In the genomic region with DNA sequence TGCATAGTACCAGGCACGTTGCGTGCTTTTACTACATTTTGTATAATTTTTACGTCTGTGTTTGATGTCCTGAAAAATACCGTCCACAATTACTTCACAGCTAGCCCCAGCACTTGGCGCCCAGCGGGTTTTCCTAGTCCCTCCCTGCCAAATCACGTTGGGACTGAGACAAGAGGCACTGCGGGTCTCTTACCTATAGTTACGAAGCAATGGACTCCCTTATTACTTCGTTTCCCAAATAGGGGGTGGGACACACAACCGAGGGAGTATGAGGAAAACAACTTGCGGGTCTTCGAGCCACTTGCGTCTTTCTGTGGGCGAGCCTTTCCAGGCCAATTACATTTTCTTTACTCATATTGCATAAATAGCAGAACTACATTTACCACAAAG, we compare ENCODE assay signal across 7 cellular contexts. TPM values are rescaled to one million over a fixed set of nuclear protein-coding genes. Genes with fewer than 3 reads are reported as not detected.
DNase-seq lines count a peak whose midpoint lies in the region; ATAC-seq, FAIRE-seq and TF ChIP-seq lines count a peak whose summit lies in the region.

No MANE protein-coding gene starts in this region.

- H3K9ac ChIP-seq in OCI-LY1 (ENCODE audit: low read length) = peak overlapping the region; percentile 71
- peak overlapping the region; percentile 64 for H3K9ac ChIP-seq in mesendoderm (ENCODE audit: low read length)

- H3K4me1 Mint-ChIP-seq in chondrocyte (ENCODE audit: low read depth) = peaks cover 32% of the 10 kb centered on the region

- H3K4me3 Mint-ChIP-seq in chondrocyte (ENCODE audit: unreplicated experiment) = peak overlapping the region; percentile 96

- H3K27me3 ChIP-seq in OCI-LY1 (ENCODE audit: insufficient read depth, low read length) (no peaks in the 10 kb centered on the region), mesendoderm (ENCODE audit: insufficient read depth, low read length, poor library complexity) (no peaks in the 10 kb centered on the region), vagina (no peaks in the 10 kb centered on the region)

- no peak overlapping the region for H2BK5ac ChIP-seq in mesendoderm (ENCODE audit: low read length)

- WGBS in mesendoderm (ENCODE audit: extremely low coverage, insufficient coverage, low lambda C conversion rate) = no CpG with 5 or more reads among the region's 15 CpGs

- no peak overlapping the region for H3K18ac ChIP-seq in mesendoderm (ENCODE audit: low read length)

- peak overlapping the region; percentile 53; the same call in 1 of the 2 replicates for H2AFZ ChIP-seq in OCI-LY1 (ENCODE audit: low read length)

- FAIRE-seq in GM12891 (lab: Jason Lieb, UNC) = no peak

- no peak overlapping the region for H4K8ac ChIP-seq in mesendoderm (ENCODE audit: low read depth, low read length)

- H3K23ac ChIP-seq in mesendoderm (ENCODE audit: low read length) = no peak overlapping the region

- H3K27ac ChIP-seq in OCI-LY1 (ENCODE audit: low read depth, low read length, poor library complexity, severe bottlenecking) (peak overlapping the region; percentile 60), mesendoderm (ENCODE audit: low read depth, low read length) (no peak overlapping the region), vagina (peak overlapping the region; percentile 82)

- H2AK5ac ChIP-seq in mesendoderm (ENCODE audit: low read length) = no peak overlapping the region

- H4K20me1 ChIP-seq in OCI-LY1 (ENCODE audit: insufficient read depth, low read length) = no peaks in the 10 kb centered on the region

- no peak for DNase-seq in chondrocyte (ENCODE audit: low spot score)
- peak; percentile 53 for DNase-seq in mesendoderm
- no peak for DNase-seq in vagina (ENCODE audit: extremely low spot score in 2 of 2)
- no peak for DNase-seq in GM12891 (ENCODE audit: insufficient read length, low spot score)
- DNase-seq in stimulated activated CD4-positive, alpha-beta T cell treated with anti-CD3 and anti-CD28 coated beads, Interleukin-4, amount 100 ng/mL, for 1 hour = no peak

- peak overlapping the region; percentile 100 for H3K27ac Mint-ChIP-seq in chondrocyte (ENCODE audit: unreplicated experiment)

- H2BK15ac ChIP-seq in mesendoderm (replicated peaks; ENCODE audit: low read depth) = no peak overlapping the region

- peaks cover 14% of the 10 kb centered on the region for H3K79me2 ChIP-seq in OCI-LY1 (ENCODE audit: insufficient read depth, low read length)
- peaks cover 11% of the 10 kb centered on the region for H3K79me2 ChIP-seq in mesendoderm (ENCODE audit: control insufficient read depth, insufficient read depth, low read length)

- peak overlapping the region; percentile 86 for H3K4me2 ChIP-seq in OCI-LY1 (ENCODE audit: low read length)
- H3K4me2 ChIP-seq in mesendoderm (ENCODE audit: low read length) = peak overlapping the region; percentile 77

- peak; percentile 1 for ATAC-seq in GM18907 (IDR thresholded peaks at IDR 0.05; ENCODE audit: unreplicated experiment)

- peak overlapping the region; percentile 83 for H3K56ac ChIP-seq in mesendoderm (ENCODE audit: low read length)

- TF ChIP-seq POLR2A in vagina (IDR thresholded peaks at IDR 0.05) (no peak), GM12891 (IDR thresholded peaks at IDR 0.05; ENCODE audit: low read depth, low read length) (no peak)

- H3K4ac ChIP-seq in mesendoderm (ENCODE audit: low read depth, low read length) = no peak overlapping the region

- intact Hi-C loops in vagina (cut with DNase I) = no loop called here

- H2BK120ac ChIP-seq in mesendoderm (ENCODE audit: low read depth, low read length) = no peak overlapping the region

- H3K9me3 ChIP-seq in OCI-LY1 (ENCODE audit: low read length) = no peaks in the 10 kb centered on the region
- no peaks in the 10 kb centered on the region for H3K9me3 ChIP-seq in vagina

- H3K4me3 ChIP-seq in OCI-LY1 (ENCODE audit: low read depth, low read length, poor library complexity, severe bottlenecking) = peak overlapping the region; percentile 75
- peak overlapping the region; percentile 32 for H3K4me3 ChIP-seq in mesendoderm (ENCODE audit: low read length)
- H3K4me3 ChIP-seq in vagina = peak overlapping the region; percentile 70 to 73

- peaks cover 22% of the 10 kb centered on the region for H3K4me1 ChIP-seq in OCI-LY1 (ENCODE audit: insufficient read depth, low read length, severe bottlenecking)
- H3K4me1 ChIP-seq in mesendoderm (ENCODE audit: control insufficient read depth, low read depth, low read length) = no peaks in the 10 kb centered on the region
- H3K4me1 ChIP-seq in vagina = peaks cover 16% of the 10 kb centered on the region

- H3K27me3 Mint-ChIP-seq in chondrocyte (ENCODE audit: low read depth) = no peaks in the 10 kb centered on the region

- H3K9me3 Mint-ChIP-seq in chondrocyte (ENCODE audit: low read depth) = no peaks in the 10 kb centered on the region

- peaks cover 4% of the 10 kb centered on the region for H3K79me1 ChIP-seq in mesendoderm (ENCODE audit: low read length)

- H3K9me2 ChIP-seq in OCI-LY1 (ENCODE audit: low read depth, low read length) = no peaks in the 10 kb centered on the region

- no peaks in the 10 kb centered on the region for H3F3A ChIP-seq in OCI-LY1 (ENCODE audit: insufficient read depth, low read length)

- no peak for TF ChIP-seq CTCF in OCI-LY1 (IDR thresholded peaks at IDR 0.05; ENCODE audit: low read length)
- no peak for TF ChIP-seq CTCF in chondrocyte (IDR thresholded peaks at IDR 0.05)
- no peak for TF ChIP-seq CTCF in vagina (IDR thresholded peaks at IDR 0.05)

- no peak overlapping the region for H4K5ac ChIP-seq in mesendoderm (ENCODE audit: low read length)

- H3K36me3 Mint-ChIP-seq in chondrocyte (ENCODE audit: low read depth) = no peaks in the 10 kb centered on the region

- peaks cover 6% of the 10 kb centered on the region; the same call in 1 of the 2 replicates for H3K36me3 ChIP-seq in OCI-LY1 (ENCODE audit: insufficient read depth, low read length)
- H3K36me3 ChIP-seq in mesendoderm (ENCODE audit: control insufficient read depth, insufficient read depth, low read length) = no peaks in the 10 kb centered on the region
- H3K36me3 ChIP-seq in vagina = no peaks in the 10 kb centered on the region

TF ChIP-seq in GM12891, 5 proteins besides CTCF, POLR2A, EP300 and RAD21:
- TF ChIP-seq SPI1 (IDR thresholded peaks at IDR 0.05; ENCODE audit: low read depth, low read length) = no peak
- no peak for TF ChIP-seq PAX5 (IDR thresholded peaks at IDR 0.05; ENCODE audit: insufficient read depth, low read length, severe bottlenecking)
- no peak for TF ChIP-seq TAF1 (IDR thresholded peaks at IDR 0.05; ENCODE audit: low read depth, low read length)
- no peak for TF ChIP-seq POLR2AphosphoS5 (IDR thresholded peaks at IDR 0.05; ENCODE audit: low read depth, low read length)
- no peak for TF ChIP-seq POU2F2 (IDR thresholded peaks at IDR 0.05; ENCODE audit: low read depth, low read length)

RNA-seq across cellular contexts. Expression of a gene that starts 0.6 kb away (rescaled TPM):
- total RNA-seq in chondrocyte (19.5 to 57.6 TPM (median 22.3 TPM) in 3 replicates), vagina (21.4 TPM)
- polyA plus RNA-seq in mesendoderm (2013, experiment 1 of 2) = 157 TPM
- 149 TPM for polyA plus RNA-seq in mesendoderm (2013, experiment 2 of 2)
- polyA plus RNA-seq in GM12891 (2012; ENCODE audit: low read depth, missing spikeins) = 37.4 TPM
